In genomic region chr17:82037113-82037888, GRCh38 we compare ENCODE assay signal across 1 cellular context.
A peak's percentile ranks its signal among the peaks of the same experiment; 100 is the strongest.
TF ChIP-seq lines count a peak whose summit lies in the region.

Gene DCXR, minus strand, starts transcription at chr17:82037697. Its CDS starts 15 bp downstream, at chr17:82037682.

TF ChIP-seq in SK-N-SH, 30 proteins besides CTCF, POLR2A, EP300 and RAD21 (continued from another document):
- TF ChIP-seq CHD2 (IDR thresholded peaks at IDR 0.05; ENCODE audit: low read length, partially characterized antibody) (peak; percentile 21), SIN3A (IDR thresholded peaks at IDR 0.05; ENCODE audit: borderline replicate concordance, low read depth, low read length) (peak; percentile 78; the same call in 1 of the 2 replicates), MXI1 (IDR thresholded peaks at IDR 0.05; ENCODE audit: low read depth, low read length) (peak; percentile 96), IRF3 (IDR thresholded peaks at IDR 0.05; ENCODE audit: low read depth, low read length) (peak; percentile 56), FOXM1 (IDR thresholded peaks at IDR 0.05; ENCODE audit: low read depth) (no peak), YY1 (IDR thresholded peaks at IDR 0.05; ENCODE audit: low read depth) (peak; percentile 65; the same call in 1 of the 2 replicates), FOXJ3 (CRISPR knock-in tag; IDR thresholded peaks at IDR 0.05) (no peak), USF2 (IDR thresholded peaks at IDR 0.05; ENCODE audit: borderline replicate concordance, low read depth, low read length) (no peak), NRF1 (IDR thresholded peaks at IDR 0.05; ENCODE audit: low read depth, low read length) (peak; percentile 72), JUND (IDR thresholded peaks at IDR 0.05) (no peak), TEAD4 (IDR thresholded peaks at IDR 0.05; ENCODE audit: borderline replicate concordance, insufficient read depth) (no peak), POLR2AphosphoS5 (IDR thresholded peaks at IDR 0.05; ENCODE audit: low read depth, low read length) (peak; percentile 82), MEF2A (IDR thresholded peaks at IDR 0.05; ENCODE audit: borderline replicate concordance, low read depth) (no peak), MAX (IDR thresholded peaks at IDR 0.05; ENCODE audit: low read depth) (peak; percentile 73), SMC3 (IDR thresholded peaks at IDR 0.05; ENCODE audit: low read depth, low read length) (peak; percentile 58), ELF1 (IDR thresholded peaks at IDR 0.05) (peak; percentile 6; the same call in 1 of the 2 replicates)
